In genomic region chr7:153510674-153511073, GRCh38 we compare ENCODE assay signal across 32 cellular contexts.
"Had no signal": no experiment of that assay in that cellular context is flagged by ENCODE, and none has a peak within 500 bp of the region (broad histone marks: within the 10 kb centered on the region; RNA-seq: fewer than 3 reads in every experiment).

No MANE protein-coding gene starts in this region.

- H3K4me3 ChIP-seq: adrenal gland, body of pancreas, breast epithelium had no signal

- H3K4me1 ChIP-seq: adrenal gland, body of pancreas, breast epithelium had no signal

- H3K27me3 ChIP-seq: adrenal gland, body of pancreas, brain microvascular endothelial cell, breast epithelium had no signal

- DNase-seq: activated B cell treated with CpG ODN at 0.5 μM for 24 hours; activated CD4-positive, alpha-beta memory T cell treated with anti-CD3 and anti-CD28 coated beads for 36 hours; activated CD4-positive, alpha-beta T cell treated with anti-CD3 and anti-CD28 coated beads for 4 hours; activated CD4-positive, alpha-beta T cell treated with anti-CD3 and anti-CD28 coated beads, Interleukin-2, amount 10 ng/mL, durations not matched to agents 24 days and 14 days; activated CD4-positive, alpha-beta T cell treated with anti-CD3 and anti-CD28 coated beads, Interleukin-2, amount 50 U/mL, for 1 hour; activated CD4-positive, alpha-beta T cell treated with anti-CD3 and anti-CD28 coated beads, Interleukin-2, amount 50 U/mL, for 4 hours; activated CD4-positive, CD25-positive, alpha-beta regulatory T cell treated with anti-CD3 and anti-CD28 coated beads, Interleukin-2, amount 50 U/mL, for 72 hours; activated CD8-positive, alpha-beta memory T cell treated with anti-CD3 and anti-CD28 coated beads, Interleukin-2, amount 50 U/mL, for 4 hours; activated CD8-positive, alpha-beta T cell treated with anti-CD3 and anti-CD28 coated beads for 36 hours; activated effector memory CD4-positive, alpha-beta T cell treated with anti-CD3 and anti-CD28 coated beads, Interleukin-2, amount 50 U/mL, for 16 hours; activated gamma-delta T cell treated with Interleukin-2 at 50 U/mL for 16 hours; activated naive CD4-positive, alpha-beta T cell; activated naive CD4-positive, alpha-beta T cell treated with anti-CD3 and anti-CD28 coated beads for 36 hours; activated naive CD4-positive, alpha-beta T cell treated with anti-CD3 and anti-CD28 coated beads, Interleukin-2, amount 50 U/mL, for 16 hours; activated naive CD8-positive, alpha-beta T cell treated with anti-CD3 and anti-CD28 coated beads for 36 hours; activated T-cell treated with anti-CD3 and anti-CD28 coated beads for 4 hours; activated T-cell treated with anti-CD3 and anti-CD28 coated beads, Interleukin-2, amount 50 U/mL, for 1 hour; activated T-cell treated with anti-CD3 and anti-CD28 coated beads, Interleukin-2, amount 50 U/mL, for 4 hours; activated T-cell treated with anti-CD3 and anti-CD28 coated beads, Interleukin-2, amount 50 U/mL, for 72 hours; adrenal gland; amniotic stem cell; aorta; body of pancreas; brain microvascular endothelial cell; central memory CD4-positive, alpha-beta T cell; T-helper 1 cell; T-helper 2 cell; T-helper 9 cell had no signal

- H3K27ac ChIP-seq: adrenal gland, body of pancreas, brain microvascular endothelial cell, breast epithelium, VCaP had no signal

- H3K36me3 ChIP-seq: adrenal gland, brain microvascular endothelial cell, breast epithelium had no signal

- FAIRE-seq: astrocyte, TTC549 had no signal

- H3K9me3 ChIP-seq: adrenal gland, body of pancreas had no signal
